Comparison of ENCODE assay signal across 1 cellular context in genomic region chr7:124649397-124650029, GRCh38.
TF ChIP-seq lines count a peak whose summit lies in the region.

No MANE protein-coding gene starts in this region.

TF ChIP-seq in GM12878, 131 proteins besides CTCF, POLR2A, EP300 and RAD21 (continued from another document):
- no peak for TF ChIP-seq CUX1 (IDR thresholded peaks at IDR 0.05; ENCODE audit: insufficient replicate concordance, low read depth, low read length)
- no peak for TF ChIP-seq RCOR1 (conservative IDR thresholded peaks at IDR 0.05; ENCODE audit: low read depth, low read length)
- no peak for TF ChIP-seq PML (IDR thresholded peaks at IDR 0.05; ENCODE audit: low read length)
- TF ChIP-seq FOS (IDR thresholded peaks at IDR 0.05; ENCODE audit: borderline replicate concordance, extremely low read depth, insufficient read length) = no peak
- no peak for TF ChIP-seq NFXL1 (IDR thresholded peaks at IDR 0.05; ENCODE audit: borderline replicate concordance)
- no peak for TF ChIP-seq GABPA (IDR thresholded peaks at IDR 0.05; ENCODE audit: low read depth)
- TF ChIP-seq SMAD1 (IDR thresholded peaks at IDR 0.05; ENCODE audit: low read depth, partially characterized antibody) = no peak
- TF ChIP-seq SREBF2 (IDR thresholded peaks at IDR 0.05; ENCODE audit: low read length) = no peak
- TF ChIP-seq DPF2 (IDR thresholded peaks at IDR 0.05) = no peak
- no peak for TF ChIP-seq STAT1 (conservative IDR thresholded peaks at IDR 0.05)
- no peak for TF ChIP-seq SRF (IDR thresholded peaks at IDR 0.05; ENCODE audit: low read depth in 2 of 2, low read length in 2 of 2)
- no peak for TF ChIP-seq SUPT20H (IDR thresholded peaks at IDR 0.05; ENCODE audit: borderline replicate concordance, control insufficient read depth, low read depth, low read length)
- no peak for TF ChIP-seq BCL11A (IDR thresholded peaks at IDR 0.05; ENCODE audit: low read depth, low read length)
